In genomic region chr17:2177235-2177811, GRCh38 we compare ENCODE assay signal across 11 cellular contexts.
DNase-seq lines count a peak whose midpoint lies in the region; ATAC-seq, FAIRE-seq and TF ChIP-seq lines count a peak whose summit lies in the region.
"Had no signal": no experiment of that assay in that cellular context is flagged by ENCODE, and none has a peak within 500 bp of the region (broad histone marks: within the 10 kb centered on the region; RNA-seq: fewer than 3 reads in every experiment).

No MANE protein-coding gene starts in this region.

- peak; percentile 81 for FAIRE-seq in bronchial epithelial cell (lab: Jason Lieb, UNC)

- intact Hi-C loops in activated CD8-positive, alpha-beta T cell treated with anti-CD3 and anti-CD28 coated beads for 36 hours (cut with micrococcal nuclease), result no loop called here
- intact Hi-C loops in lower lobe of right lung (cut with DNase I), result loop anchor here (10.0 kb wide), 1 partner anchor 47 kb away; no protein-coding TSS in a partner anchor

- H3K27ac ChIP-seq in lower lobe of right lung, result peak overlapping the region; percentile 74

- POLR2A ChIA-PET in activated CD8-positive, alpha-beta T cell treated with anti-CD3 and anti-CD28 coated beads, Interleukin-2, amount 10 ng/mL, durations not matched to agents 7 days and 5 days (lab: Charles Lee), result interaction anchor here (0.7 kb wide), 1 partner anchor 46 kb away, joined by 3 read pairs; no protein-coding TSS in a partner anchor
- POLR2A ChIA-PET in activated CD8-positive, alpha-beta T cell treated with anti-CD3 and anti-CD28 coated beads for 36 hours (lab: Charles Lee), result interaction anchor here (0.6 to 1.4 kb wide), 3 partner anchors 21 to 126 kb away, joined by 3 to 4 read pairs (median 3); no protein-coding TSS in a partner anchor

- H3K27me3 Mint-ChIP-seq in activated CD8-positive, alpha-beta T cell treated with anti-CD3 and anti-CD28 coated beads, Interleukin-2, amount 10 ng/mL, durations not matched to agents 7 days and 5 days (ENCODE audit: low read depth), result no peaks in the 10 kb centered on the region
- no peaks in the 10 kb centered on the region for H3K27me3 Mint-ChIP-seq in activated CD8-positive, alpha-beta T cell treated with anti-CD3 and anti-CD28 coated beads for 36 hours
- H3K27me3 Mint-ChIP-seq in type B pancreatic cell, result no peaks in the 10 kb centered on the region
- H3K27me3 Mint-ChIP-seq: activated CD4-positive, alpha-beta memory T cell treated with anti-CD3 and anti-CD28 coated beads, Interleukin-2, amount 10 ng/mL, durations not matched to agents 7 days and 5 days had no signal

- peaks cover 98% of the 10 kb centered on the region for H3K4me1 ChIP-seq in lower lobe of right lung

- H3K9me3 ChIP-seq in lower lobe of right lung, result no peaks in the 10 kb centered on the region

- H3K27ac Mint-ChIP-seq in activated CD8-positive, alpha-beta T cell treated with anti-CD3 and anti-CD28 coated beads, Interleukin-2, amount 10 ng/mL, durations not matched to agents 7 days and 5 days, result peak overlapping the region; percentile 23
- H3K27ac Mint-ChIP-seq in activated CD8-positive, alpha-beta T cell treated with anti-CD3 and anti-CD28 coated beads for 36 hours, result no peak overlapping the region
- peak overlapping the region; percentile 50 for H3K27ac Mint-ChIP-seq in type B pancreatic cell

- H3K36me3 ChIP-seq in bronchial epithelial cell (ENCODE audit: control insufficient read depth, insufficient read depth, low read length), result no peaks in the 10 kb centered on the region
- H3K36me3 ChIP-seq in lower lobe of right lung, result no peaks in the 10 kb centered on the region

- H3K4me1 Mint-ChIP-seq in activated CD8-positive, alpha-beta T cell treated with anti-CD3 and anti-CD28 coated beads, Interleukin-2, amount 10 ng/mL, durations not matched to agents 7 days and 5 days (ENCODE audit: low read depth), result peaks cover 69% of the 10 kb centered on the region
- H3K4me1 Mint-ChIP-seq in activated CD8-positive, alpha-beta T cell treated with anti-CD3 and anti-CD28 coated beads for 36 hours (ENCODE audit: low read depth), result peaks cover 8% of the 10 kb centered on the region
- peaks cover 85% of the 10 kb centered on the region for H3K4me1 Mint-ChIP-seq in type B pancreatic cell (ENCODE audit: unreplicated experiment)

- H3K27me3 ChIP-seq in bronchial epithelial cell (ENCODE audit: control insufficient read depth, insufficient read depth, low read length) (no peaks in the 10 kb centered on the region), lower lobe of right lung (ENCODE audit: low read depth) (no peaks in the 10 kb centered on the region)

- H3K36me3 Mint-ChIP-seq in activated CD8-positive, alpha-beta T cell treated with anti-CD3 and anti-CD28 coated beads, Interleukin-2, amount 10 ng/mL, durations not matched to agents 7 days and 5 days (ENCODE audit: low read depth), result peaks cover 53% of the 10 kb centered on the region
- H3K36me3 Mint-ChIP-seq in activated CD8-positive, alpha-beta T cell treated with anti-CD3 and anti-CD28 coated beads for 36 hours (ENCODE audit: low read depth), result peaks cover 18% of the 10 kb centered on the region
- H3K36me3 Mint-ChIP-seq in type B pancreatic cell, result peaks cover 17% of the 10 kb centered on the region

- H3K4me3 ChIP-seq in bronchial epithelial cell (ENCODE audit: low read depth, low read length), result no peak overlapping the region
- H3K4me3 ChIP-seq in lower lobe of right lung, result no peak overlapping the region

- DNase-seq in activated CD8-positive, alpha-beta T cell treated with anti-CD3 and anti-CD28 coated beads, Interleukin-2, amount 10 ng/mL, durations not matched to agents 7 days and 5 days, result no peak
- DNase-seq in activated CD8-positive, alpha-beta T cell treated with anti-CD3 and anti-CD28 coated beads for 36 hours, result no peak
- DNase-seq in bronchial epithelial cell (ENCODE audit: low read depth), result peak; percentile 90
- no peak for DNase-seq in lower lobe of right lung
- DNase-seq in type B pancreatic cell (ENCODE audit: extremely low spot score, unreplicated experiment), result no peak
- DNase-seq in HT-29 (ENCODE audit: low spot score), result no peak
- no peak for DNase-seq in Kasumi-1 (lab: John Stamatoyannopoulos, UW)
- DNase-seq: ACHN; activated CD4-positive, alpha-beta memory T cell treated with anti-CD3 and anti-CD28 coated beads, Interleukin-2, amount 10 ng/mL, durations not matched to agents 7 days and 5 days; amygdala had no signal

- no peaks in the 10 kb centered on the region for H3K9me3 Mint-ChIP-seq in activated CD8-positive, alpha-beta T cell treated with anti-CD3 and anti-CD28 coated beads, Interleukin-2, amount 10 ng/mL, durations not matched to agents 7 days and 5 days (ENCODE audit: insufficient read depth)
- no peaks in the 10 kb centered on the region for H3K9me3 Mint-ChIP-seq in activated CD8-positive, alpha-beta T cell treated with anti-CD3 and anti-CD28 coated beads for 36 hours
- H3K9me3 Mint-ChIP-seq in type B pancreatic cell, result no peaks in the 10 kb centered on the region
- H3K9me3 Mint-ChIP-seq: activated CD4-positive, alpha-beta memory T cell treated with anti-CD3 and anti-CD28 coated beads, Interleukin-2, amount 10 ng/mL, durations not matched to agents 7 days and 5 days had no signal

- CTCF ChIA-PET in activated CD8-positive, alpha-beta T cell treated with anti-CD3 and anti-CD28 coated beads, Interleukin-2, amount 10 ng/mL, durations not matched to agents 7 days and 5 days (lab: Charles Lee), result interaction anchor here (0.8 to 1.8 kb wide), 3 partner anchors 12 to 67 kb away, joined by 3 to 17 read pairs (median 3); no protein-coding TSS in a partner anchor
- CTCF ChIA-PET in activated CD8-positive, alpha-beta T cell treated with anti-CD3 and anti-CD28 coated beads for 36 hours (lab: Charles Lee), result interaction anchor here (0.6 to 2.2 kb wide), 2 partner anchors 68 to 95 kb away, joined by 3 to 15 read pairs; no protein-coding TSS in a partner anchor

- no peak overlapping the region for H3K4me3 Mint-ChIP-seq in activated CD8-positive, alpha-beta T cell treated with anti-CD3 and anti-CD28 coated beads, Interleukin-2, amount 10 ng/mL, durations not matched to agents 7 days and 5 days
- no peak overlapping the region for H3K4me3 Mint-ChIP-seq in activated CD8-positive, alpha-beta T cell treated with anti-CD3 and anti-CD28 coated beads for 36 hours
- H3K4me3 Mint-ChIP-seq in type B pancreatic cell, result peak overlapping the region; percentile 32
- H3K4me3 Mint-ChIP-seq: activated CD4-positive, alpha-beta memory T cell treated with anti-CD3 and anti-CD28 coated beads, Interleukin-2, amount 10 ng/mL, durations not matched to agents 7 days and 5 days had no signal

- TF ChIP-seq CTCF in activated CD8-positive, alpha-beta T cell treated with anti-CD3 and anti-CD28 coated beads for 36 hours (IDR thresholded peaks at IDR 0.05), result no peak
- TF ChIP-seq CTCF in bronchial epithelial cell (IDR thresholded peaks at IDR 0.05; ENCODE audit: insufficient read depth, low read length, severe bottlenecking), result no peak
- TF ChIP-seq CTCF in lower lobe of right lung (IDR thresholded peaks at IDR 0.05), result no peak
- no peak for TF ChIP-seq CTCF in type B pancreatic cell (conservative IDR thresholded peaks at IDR 0.05)

- no peak for ATAC-seq in activated CD8-positive, alpha-beta T cell treated with anti-CD3 and anti-CD28 coated beads, Interleukin-2, amount 10 ng/mL, durations not matched to agents 7 days and 5 days
- ATAC-seq in activated CD8-positive, alpha-beta T cell treated with anti-CD3 and anti-CD28 coated beads for 36 hours, result no peak
- ATAC-seq in lower lobe of right lung (no peak), HG02763 (IDR thresholded peaks at IDR 0.05; ENCODE audit: unreplicated experiment) (no peak)
